10 cellular contexts compared by ENCODE assay signal in the genomic region with DNA sequence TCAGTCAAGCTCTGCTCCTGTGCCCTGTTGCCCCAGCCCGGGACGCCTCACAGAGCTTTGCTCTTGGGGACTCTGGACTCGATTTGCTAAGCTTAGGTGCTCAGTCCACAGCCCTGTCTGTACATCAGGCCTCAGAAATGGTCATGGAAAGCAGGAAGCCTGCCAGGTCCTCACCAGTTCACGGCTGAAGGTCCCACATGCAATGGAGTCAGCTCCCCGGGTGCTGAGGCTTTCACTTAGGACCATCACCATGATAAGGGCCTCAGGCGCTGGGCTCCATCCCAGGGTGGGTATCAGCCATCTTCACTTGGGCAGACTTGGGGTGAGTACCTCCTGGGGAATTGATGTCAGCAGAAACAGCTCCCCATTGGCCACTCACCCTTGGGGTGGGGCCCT. TPM values are rescaled to one million over a fixed set of nuclear protein-coding genes. Genes with fewer than 3 reads are reported as not detected.
DNase-seq lines count a peak whose midpoint lies in the region; ATAC-seq, FAIRE-seq and TF ChIP-seq lines count a peak whose summit lies in the region.
"Had no signal": no experiment of that assay in that cellular context is flagged by ENCODE, and none has a peak within 500 bp of the region (broad histone marks: within the 10 kb centered on the region; RNA-seq: fewer than 3 reads in every experiment).

No MANE protein-coding gene starts in this region.

- TF ChIP-seq POLR2A in Peyer's patch (IDR thresholded peaks at IDR 0.05) = no peak
- no peak for TF ChIP-seq POLR2A in esophagus squamous epithelium (IDR thresholded peaks at IDR 0.05)
- no peak for TF ChIP-seq POLR2A in sigmoid colon (IDR thresholded peaks at IDR 0.05)

- peak overlapping the region; percentile 90 for H3K4me2 ChIP-seq in BLaER1

- H3K9me3 ChIP-seq in BLaER1 (no peaks in the 10 kb centered on the region), Peyer's patch (no peaks in the 10 kb centered on the region), esophagus squamous epithelium (no peaks in the 10 kb centered on the region), sigmoid colon (no peaks in the 10 kb centered on the region)
- H3K9me3 ChIP-seq: body of pancreas had no signal

- no peak for TF ChIP-seq CTCF in Peyer's patch (IDR thresholded peaks at IDR 0.05)
- TF ChIP-seq CTCF in esophagus squamous epithelium (IDR thresholded peaks at IDR 0.05) = no peak
- TF ChIP-seq CTCF in sigmoid colon (IDR thresholded peaks at IDR 0.05) = no peak

- peaks cover 100% of the 10 kb centered on the region for H3K4me1 ChIP-seq in BLaER1
- peaks cover 12 to 95% (median 62%) of the 10 kb centered on the region in 4 donors for H3K4me1 ChIP-seq in Peyer's patch
- H3K4me1 ChIP-seq in esophagus squamous epithelium = peaks cover 71 to 100% (median 97%) of the 10 kb centered on the region in 3 donors
- peaks cover 0 to 95% (median 87%) of the 10 kb centered on the region in 4 donors for H3K4me1 ChIP-seq in sigmoid colon

- no peak for TF ChIP-seq EP300 in sigmoid colon (IDR thresholded peaks at IDR 0.05)

- no peak for ATAC-seq in GM19455 (IDR thresholded peaks at IDR 0.05; ENCODE audit: unreplicated experiment)
- ATAC-seq: body of pancreas had no signal

- H3K9ac ChIP-seq in BLaER1 = peak overlapping the region; percentile 67; the same call in 1 of the 2 replicates

- H3K4me3 ChIP-seq in BLaER1 (no peak overlapping the region), Peyer's patch (no peak overlapping the region), esophagus squamous epithelium (no peak overlapping the region), sigmoid colon (no peak overlapping the region)
- H3K4me3 ChIP-seq: body of pancreas had no signal

- no peak for FAIRE-seq in GM19239 (lab: Jason Lieb, UNC)

- H3K27ac ChIP-seq in BLaER1 (peak overlapping the region; percentile 86), Peyer's patch (peak overlapping the region; percentile 18 to 88 (median 76)), esophagus squamous epithelium (peak overlapping the region in 3 of 4 donors; percentile 82 to 91 (median 83)), sigmoid colon (peak overlapping the region in 3 of 4 donors; percentile 24 to 76 (median 58))
- H3K27ac ChIP-seq: body of pancreas had no signal

- WGBS in esophagus squamous epithelium, 2 donors = 87 to 92% methylated on average over 2 to 3 of the region's 6 CpGs
- WGBS in sigmoid colon, 2 donors = 91 to 93% methylated on average over 6 of the region's 6 CpGs

- H3K36me3 ChIP-seq in BLaER1 (peaks cover 60% of the 10 kb centered on the region), Peyer's patch (peaks cover 0 to 19% (median 0%) of the 10 kb centered on the region in 3 donors), esophagus squamous epithelium (peaks cover 0 to 54% (median 5%) of the 10 kb centered on the region in 3 donors), sigmoid colon (peaks cover 0 to 25% (median 2%) of the 10 kb centered on the region in 4 donors)

- intact Hi-C loops in esophagus squamous epithelium (cut with DNase I) (no loop called here), sigmoid colon (cut with DNase I) (no loop called here)

- H3K27me3 ChIP-seq in BLaER1 = no peaks in the 10 kb centered on the region
- H3K27me3 ChIP-seq in Peyer's patch = no peaks in the 10 kb centered on the region
- H3K27me3 ChIP-seq in esophagus squamous epithelium = no peaks in the 10 kb centered on the region
- no peaks in the 10 kb centered on the region for H3K27me3 ChIP-seq in sigmoid colon
- H3K27me3 ChIP-seq: body of pancreas had no signal

- DNase-seq in Peyer's patch (peak in 1 of 3 donors; percentile 51), esophagus squamous epithelium (lab: John Stamatoyannopoulos, UW) (no peak), sigmoid colon (no peak), hypothalamus (lab: John Stamatoyannopoulos, UW) (no peak), NCI-H1694 treated with DMSO at 0.1 percent for 48 hours (lab: John Stamatoyannopoulos, UW) (no peak), GM19239 (ENCODE audit: insufficient read length, low spot score) (no peak)
- DNase-seq: activated CD8-positive, alpha-beta memory T cell treated with anti-CD3 and anti-CD28 coated beads, Interleukin-2, amount 50 U/mL, for 4 hours; body of pancreas had no signal

- H4K20me1 ChIP-seq in BLaER1 = peaks cover 94% of the 10 kb centered on the region

RNA-seq across cellular contexts. Expression of gene FAM53B, which starts 37.7 kb away (rescaled TPM):
- total RNA-seq in Peyer's patch (10 to 100 TPM; 72.7 to 92.1 (median 80.5) TPM), esophagus squamous epithelium (10 to 100 TPM; 27.4 to 54.2 (median 31.5) TPM), sigmoid colon (10 to 100 TPM; 32.3 to 36.6 (median 34.4) TPM)
- polyA plus RNA-seq in sigmoid colon = 10 to 100 TPM in 2 of 3 donors, 1 to 10 TPM in 1; 9.6 to 36.4 (median 12.0) TPM
